In genomic region chr11:104704888-104705287, GRCh38 we compare ENCODE assay signal across 10 cellular contexts.
A peak's percentile ranks its signal among the peaks of the same experiment; 100 is the strongest.
DNase-seq lines count a peak whose midpoint lies in the region; ATAC-seq and TF ChIP-seq lines count a peak whose summit lies in the region.
"Had no signal": no experiment of that assay in that cellular context is flagged by ENCODE, and none has a peak within 500 bp of the region (broad histone marks: within the 10 kb centered on the region; RNA-seq: fewer than 3 reads in every experiment).

No MANE protein-coding gene starts in this region.

- in situ Hi-C loops in mammary epithelial cell (cut with MboI; ENCODE audit: low sequenced_read_pairs in 2 of 2) = no loop called here

- H3K4me3 Mint-ChIP-seq in MCF 10A (ENCODE audit: unreplicated experiment) = no peak overlapping the region
- peak overlapping the region; percentile 69 for H3K4me3 Mint-ChIP-seq in activated CD4-positive, alpha-beta memory T cell treated with anti-CD3 and anti-CD28 coated beads, Interleukin-2, amount 10 ng/mL, durations not matched to agents 7 days and 5 days

- 100% methylated on average over 1 of the region's 1 CpG for WGBS in mammary epithelial cell (ENCODE audit: low coverage, missing lambda C conversion rate)

- H3K27ac Mint-ChIP-seq in MCF 10A (ENCODE audit: low read depth, unreplicated experiment) = peak overlapping the region; percentile 86
- H3K27ac Mint-ChIP-seq in activated CD4-positive, alpha-beta memory T cell treated with anti-CD3 and anti-CD28 coated beads, Interleukin-2, amount 10 ng/mL, durations not matched to agents 7 days and 5 days = peak overlapping the region; percentile 98

- no peaks in the 10 kb centered on the region for H3K9me3 Mint-ChIP-seq in MCF 10A (ENCODE audit: unreplicated experiment)
- peaks cover 12% of the 10 kb centered on the region for H3K9me3 Mint-ChIP-seq in activated CD4-positive, alpha-beta memory T cell treated with anti-CD3 and anti-CD28 coated beads, Interleukin-2, amount 10 ng/mL, durations not matched to agents 7 days and 5 days

- H3K4me1 Mint-ChIP-seq in MCF 10A (ENCODE audit: insufficient read depth, unreplicated experiment) = peaks cover 9% of the 10 kb centered on the region
- H3K4me1 Mint-ChIP-seq in activated CD4-positive, alpha-beta memory T cell treated with anti-CD3 and anti-CD28 coated beads, Interleukin-2, amount 10 ng/mL, durations not matched to agents 7 days and 5 days = peaks cover 60% of the 10 kb centered on the region

- ATAC-seq in lower lobe of right lung = no peak
- ATAC-seq in HG03039 (IDR thresholded peaks at IDR 0.05; ENCODE audit: unreplicated experiment) = no peak
- no peak for ATAC-seq in HG02885 (IDR thresholded peaks at IDR 0.05; ENCODE audit: poor library complexity, unreplicated experiment)
- ATAC-seq in GM21619 (IDR thresholded peaks at IDR 0.05; ENCODE audit: unreplicated experiment) = no peak

- no peaks in the 10 kb centered on the region for H3K9me3 ChIP-seq in mammary epithelial cell (replicated peaks; ENCODE audit: insufficient read depth, low read length)
- no peaks in the 10 kb centered on the region for H3K9me3 ChIP-seq in lower lobe of right lung
- H3K9me3 ChIP-seq: SJSA1 had no signal

- H3K36me3 ChIP-seq in mammary epithelial cell (ENCODE audit: insufficient read depth, low read length) (no peaks in the 10 kb centered on the region), lower lobe of right lung (no peaks in the 10 kb centered on the region)
- H3K36me3 ChIP-seq: SJSA1 had no signal

- H3K4me2 ChIP-seq in mammary epithelial cell (ENCODE audit: insufficient read depth, low read depth, low read length) = no peak overlapping the region

- no peak overlapping the region for H3K9ac ChIP-seq in mammary epithelial cell (ENCODE audit: insufficient read depth, low read length)

- no TSS peak for BruUV-seq in MCF 10A (replicated peaks; lab: Mats Ljungman, UMichigan)
- BruUV-seq in mammary epithelial cell (replicated peaks; lab: Mats Ljungman, UMichigan) = no TSS peak

- TF ChIP-seq CTCF in MCF 10A (IDR thresholded peaks at IDR 0.05; ENCODE audit: unreplicated experiment) (no peak), mammary epithelial cell (conservative IDR thresholded peaks at IDR 0.05 in 1 of 2, IDR thresholded peaks at IDR 0.05 in 1 of 2; ENCODE audit: extremely low read depth in 1 of 2, insufficient read depth in 1 of 2, low read depth in 1 of 2, low read length in 2 of 2) (no peak), lower lobe of right lung (IDR thresholded peaks at IDR 0.05) (no peak)

- no peak overlapping the region for H2AFZ ChIP-seq in mammary epithelial cell (ENCODE audit: low read depth, low read length)

- H3K27me3 ChIP-seq in mammary epithelial cell (ENCODE audit: insufficient read depth, low read length) (no peaks in the 10 kb centered on the region), lower lobe of right lung (ENCODE audit: low read depth) (no peaks in the 10 kb centered on the region)
- H3K27me3 ChIP-seq: SJSA1 had no signal

- no peaks in the 10 kb centered on the region for H3K36me3 Mint-ChIP-seq in MCF 10A (ENCODE audit: insufficient read depth, unreplicated experiment)
- H3K36me3 Mint-ChIP-seq in activated CD4-positive, alpha-beta memory T cell treated with anti-CD3 and anti-CD28 coated beads, Interleukin-2, amount 10 ng/mL, durations not matched to agents 7 days and 5 days (ENCODE audit: low read depth) = peaks cover 30% of the 10 kb centered on the region

- no peak overlapping the region for H3K27ac ChIP-seq in mammary epithelial cell (ENCODE audit: insufficient read depth, low read depth, low read length)
- H3K27ac ChIP-seq in lower lobe of right lung = peak overlapping the region; percentile 58
- H3K27ac ChIP-seq: SJSA1 had no signal

- no peaks in the 10 kb centered on the region for H3K79me2 ChIP-seq in mammary epithelial cell (ENCODE audit: insufficient read depth, low read length)

- intact Hi-C loops in MCF 10A (cut with micrococcal nuclease) = no loop called here
- intact Hi-C loops in mammary epithelial cell (cut with micrococcal nuclease) = no loop called here
- intact Hi-C loops in lower lobe of right lung (cut with DNase I) = no loop called here
- intact Hi-C loops in head of caudate nucleus (cut with DNase I) = no loop called here

- H3K4me3 ChIP-seq in mammary epithelial cell (replicated peaks in 1 of 3; ENCODE audit: insufficient read depth in 1 of 3, low read depth in 2 of 3, low read length in 3 of 3) = no peak overlapping the region
- H3K4me3 ChIP-seq in lower lobe of right lung = no peak overlapping the region
- H3K4me3 ChIP-seq: SJSA1 had no signal

- POLR2A ChIA-PET in MCF 10A (lab: Yijun Ruan, JAX) = no interaction called here
- POLR2A ChIA-PET in activated CD4-positive, alpha-beta memory T cell treated with anti-CD3 and anti-CD28 coated beads, Interleukin-2, amount 10 ng/mL, durations not matched to agents 7 days and 5 days (lab: Charles Lee) = interaction anchor here (0.8 to 2.4 kb wide), 13 partner anchors 13 to 262 kb away, joined by 3 to 8 read pairs (median 5); no protein-coding TSS in a partner anchor

- dilution Hi-C loops in mammary epithelial cell (cut with HindIII; ENCODE audit: low sequenced_read_pairs) = no loop called here

- H4K20me1 ChIP-seq in mammary epithelial cell (ENCODE audit: insufficient read depth, low read length) = no peaks in the 10 kb centered on the region

- CTCF ChIA-PET in MCF 10A (lab: Yijun Ruan, JAX) = no interaction called here
- CTCF ChIA-PET in mammary epithelial cell (lab: Charles Lee; ENCODE audit: low non-redundant PET) = no interaction called here
- CTCF ChIA-PET in activated CD4-positive, alpha-beta memory T cell treated with anti-CD3 and anti-CD28 coated beads, Interleukin-2, amount 10 ng/mL, durations not matched to agents 7 days and 5 days (lab: Charles Lee) = interaction anchor here (1.3 kb wide), 1 partner anchor 95 kb away, joined by 5 read pairs; no protein-coding TSS in a partner anchor

- H3K27me3 Mint-ChIP-seq in MCF 10A (ENCODE audit: insufficient read depth, unreplicated experiment) = no peaks in the 10 kb centered on the region
- no peaks in the 10 kb centered on the region for H3K27me3 Mint-ChIP-seq in activated CD4-positive, alpha-beta memory T cell treated with anti-CD3 and anti-CD28 coated beads, Interleukin-2, amount 10 ng/mL, durations not matched to agents 7 days and 5 days

- DNase-seq in MCF 10A (ENCODE audit: unreplicated experiment) = no peak
- DNase-seq in mammary epithelial cell = no peak
- DNase-seq in activated CD4-positive, alpha-beta memory T cell treated with anti-CD3 and anti-CD28 coated beads, Interleukin-2, amount 10 ng/mL, durations not matched to agents 7 days and 5 days = no peak
- DNase-seq in lower lobe of right lung = no peak
- DNase-seq in head of caudate nucleus = no peak
- DNase-seq: amygdala had no signal

- no peaks in the 10 kb centered on the region for H3K4me1 ChIP-seq in mammary epithelial cell (ENCODE audit: insufficient read depth, low read length)
- peaks cover 28% of the 10 kb centered on the region for H3K4me1 ChIP-seq in lower lobe of right lung
- H3K4me1 ChIP-seq: SJSA1 had no signal
